In the genomic region with DNA sequence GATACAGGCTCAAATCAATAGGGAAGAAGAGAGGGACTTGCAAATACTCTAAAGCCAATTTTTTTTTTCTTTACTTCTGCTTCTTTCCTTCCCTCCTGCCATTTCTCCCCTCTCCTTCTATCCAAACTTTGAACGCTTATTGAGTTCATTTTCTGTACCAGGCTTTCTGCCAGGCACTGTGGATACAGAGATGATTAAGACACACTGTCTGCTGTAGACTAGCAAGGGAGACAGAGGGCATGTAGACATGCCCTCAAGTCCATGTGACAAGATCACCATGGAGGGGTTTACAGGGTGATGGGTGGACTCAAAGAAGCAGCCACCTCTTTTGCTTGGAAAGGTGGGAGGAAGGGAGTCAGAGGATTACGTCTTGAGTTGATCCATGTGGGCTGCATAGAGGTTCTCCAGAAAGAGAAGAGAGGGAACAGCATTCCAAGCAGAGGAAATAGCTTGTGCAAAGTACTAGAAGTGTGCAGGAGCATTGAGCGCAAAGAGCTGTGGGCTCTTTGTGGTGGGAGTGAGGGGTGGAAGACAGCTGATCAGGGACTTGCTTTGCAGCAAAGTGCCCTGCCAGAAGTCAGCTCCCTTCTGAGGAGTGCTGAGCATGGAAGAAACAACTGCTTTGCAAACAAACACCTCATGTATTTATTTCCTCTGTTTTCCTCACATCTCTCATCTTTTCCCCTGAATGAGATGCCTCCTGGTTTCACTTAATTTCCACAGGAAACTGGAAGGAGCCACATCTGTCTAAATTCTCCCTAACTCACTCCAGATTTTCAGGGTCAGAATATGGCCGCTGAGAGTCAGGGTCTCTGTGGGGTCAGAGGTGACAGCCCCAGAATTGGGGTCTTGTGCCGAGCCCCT, we compare ENCODE assay signal across 17 cellular contexts.
A peak's percentile ranks its signal among the peaks of the same experiment; 100 is the strongest.
DNase-seq lines count a peak whose midpoint lies in the region; ATAC-seq and TF ChIP-seq lines count a peak whose summit lies in the region.
"Had no signal": no experiment of that assay in that cellular context is flagged by ENCODE, and none has a peak within 500 bp of the region (broad histone marks: within the 10 kb centered on the region; RNA-seq: fewer than 3 reads in every experiment).

No MANE protein-coding gene starts in this region.

- H3K4me2 ChIP-seq in MM.1S (ENCODE audit: low read depth, low read length) = no peak overlapping the region

- H3K36me3 ChIP-seq in heart left ventricle = no peaks in the 10 kb centered on the region
- H3K36me3 ChIP-seq in ovary = no peaks in the 10 kb centered on the region
- no peaks in the 10 kb centered on the region for H3K36me3 ChIP-seq in MM.1S (replicated peaks; ENCODE audit: insufficient read depth, low read length)
- H3K36me3 ChIP-seq: Peyer's patch had no signal

- no peaks in the 10 kb centered on the region for H3K9me3 ChIP-seq in heart left ventricle
- no peaks in the 10 kb centered on the region for H3K9me3 ChIP-seq in right cardiac atrium (ENCODE audit: control insufficient read depth, low read length)
- no peaks in the 10 kb centered on the region for H3K9me3 ChIP-seq in ovary
- no peaks in the 10 kb centered on the region for H3K9me3 ChIP-seq in MM.1S (replicated peaks; ENCODE audit: insufficient read depth, low read length)
- H3K9me3 ChIP-seq: Peyer's patch had no signal

- no peaks in the 10 kb centered on the region for H3K9me3 Mint-ChIP-seq in activated naive CD4-positive, alpha-beta T cell treated with anti-CD3 and anti-CD28 coated beads for 36 hours

- H3K4me1 ChIP-seq in heart left ventricle (peaks cover 0 to 49% (median 28%) of the 10 kb centered on the region in 12 donors), right cardiac atrium (ENCODE audit: control insufficient read depth, insufficient read depth, low read length) (peaks cover 17% of the 10 kb centered on the region), ovary (ENCODE audit: insufficient read depth) (peaks cover 26% of the 10 kb centered on the region), MM.1S (ENCODE audit: low read length) (no peaks in the 10 kb centered on the region)
- H3K4me1 ChIP-seq: Peyer's patch had no signal

- 72 to 79% (median 78%) methylated on average over 5 of the region's 5 CpGs for WGBS in heart left ventricle, 4 donors
- 64% methylated on average over 5 of the region's 5 CpGs for WGBS in right cardiac atrium
- WGBS in ovary, 3 donors = 44 to 56% (median 44%) methylated on average over 5 of the region's 5 CpGs

- no peaks in the 10 kb centered on the region for H3K9me2 ChIP-seq in MM.1S (replicated peaks; ENCODE audit: insufficient read depth, low read length)

- ATAC-seq in heart left ventricle = no peak
- ATAC-seq in right cardiac atrium = no peak
- peak; percentile 19 to 22 for ATAC-seq in left cardiac atrium
- ATAC-seq: HCT116 had no signal

- no peak overlapping the region for H2AFZ ChIP-seq in MM.1S (ENCODE audit: low read length)

- CTCF ChIA-PET in activated naive CD4-positive, alpha-beta T cell treated with anti-CD3 and anti-CD28 coated beads for 36 hours (lab: Charles Lee) = no interaction called here

- H3K4me3 ChIP-seq in heart left ventricle (no peak overlapping the region), right cardiac atrium (ENCODE audit: low read length) (no peak overlapping the region), ovary (no peak overlapping the region), MM.1S (ENCODE audit: low read length) (no peak overlapping the region)
- H3K4me3 ChIP-seq: Peyer's patch had no signal

- no peaks in the 10 kb centered on the region for H3K36me3 Mint-ChIP-seq in activated naive CD4-positive, alpha-beta T cell treated with anti-CD3 and anti-CD28 coated beads for 36 hours (ENCODE audit: low read depth)
- H3K36me3 Mint-ChIP-seq: CD14-positive monocyte had no signal

- H3K27me3 Mint-ChIP-seq in activated naive CD4-positive, alpha-beta T cell treated with anti-CD3 and anti-CD28 coated beads for 36 hours (ENCODE audit: low read depth) = peaks cover 7% of the 10 kb centered on the region

- H3K4me3 Mint-ChIP-seq in activated naive CD4-positive, alpha-beta T cell treated with anti-CD3 and anti-CD28 coated beads for 36 hours = no peak overlapping the region
- H3K4me3 Mint-ChIP-seq: CD14-positive monocyte had no signal

- TF ChIP-seq CTCF in heart left ventricle (IDR thresholded peaks at IDR 0.05) (no peak), ovary (IDR thresholded peaks at IDR 0.05) (no peak), MM.1S (IDR thresholded peaks at IDR 0.05; ENCODE audit: low read length) (no peak)

- no peaks in the 10 kb centered on the region for H4K20me1 ChIP-seq in MM.1S (ENCODE audit: insufficient read depth, low read length)

- peak overlapping the region in 7 of 12 donors; percentile 19 to 72 (median 37) for H3K27ac ChIP-seq in heart left ventricle
- H3K27ac ChIP-seq in right cardiac atrium (ENCODE audit: low read length) = no peak overlapping the region
- H3K27ac ChIP-seq in ovary = peak overlapping the region; percentile 41 to 60
- H3K27ac ChIP-seq in MM.1S (ENCODE audit: low read length) = no peak overlapping the region
- H3K27ac ChIP-seq: Peyer's patch had no signal

- no peaks in the 10 kb centered on the region for H3F3A ChIP-seq in MM.1S (ENCODE audit: insufficient read depth, low read length)

- DNase-seq in heart left ventricle = no peak
- no peak for DNase-seq in right cardiac atrium
- no peak for DNase-seq in left cardiac atrium
- DNase-seq in ovary = no peak
- no peak for DNase-seq in DMS114 treated with DMSO at 0.1 percent for 48 hours (lab: John Stamatoyannopoulos, UW; ENCODE audit: unreplicated experiment)
- DNase-seq in activated naive CD4-positive, alpha-beta T cell treated with anti-CD3 and anti-CD28 coated beads for 36 hours = no peak
- no peak for DNase-seq in MM.1S
- no peak for DNase-seq in stimulated activated CD4-positive, alpha-beta T cell treated with anti-CD3 and anti-CD28 coated beads, Interleukin-4, amount 100 ng/mL, for 1 hour
- DNase-seq: COR-L47, Karpas-422, NCI-H1105 treated with DMSO at 0.1 percent for 48 hours, NCI-H1930, NCI-H2171, NCI-H82, Peyer's patch had no signal

- TF ChIP-seq EP300 in ovary (IDR thresholded peaks at IDR 0.05) = no peak

- no peaks in the 10 kb centered on the region for H3K4me1 Mint-ChIP-seq in activated naive CD4-positive, alpha-beta T cell treated with anti-CD3 and anti-CD28 coated beads for 36 hours (ENCODE audit: low read depth)
- H3K4me1 Mint-ChIP-seq: CD14-positive monocyte had no signal

- TF ChIP-seq POLR2A in heart left ventricle (IDR thresholded peaks at IDR 0.05) (no peak), ovary (IDR thresholded peaks at IDR 0.05) (no peak)

- H3K9ac ChIP-seq in MM.1S (ENCODE audit: low read length) = no peak overlapping the region

- no peak overlapping the region for H3K27ac Mint-ChIP-seq in activated naive CD4-positive, alpha-beta T cell treated with anti-CD3 and anti-CD28 coated beads for 36 hours
- H3K27ac Mint-ChIP-seq: CD14-positive monocyte had no signal

- H3K27me3 ChIP-seq in heart left ventricle (no peaks in the 10 kb centered on the region), right cardiac atrium (ENCODE audit: control insufficient read depth, insufficient read depth) (no peaks in the 10 kb centered on the region), ovary (no peaks in the 10 kb centered on the region), MM.1S (replicated peaks; ENCODE audit: insufficient read depth, low read length) (no peaks in the 10 kb centered on the region)
- H3K27me3 ChIP-seq: Peyer's patch had no signal

- intact Hi-C loops in heart left ventricle (cut with DNase I) (no loop called here), right cardiac atrium (cut with DNase I) (no loop called here), left cardiac atrium (cut with DNase I) (no loop called here), ovary (cut with DNase I) (no loop called here)
- intact Hi-C loops in activated naive CD4-positive, alpha-beta T cell treated with anti-CD3 and anti-CD28 coated beads for 36 hours (cut with micrococcal nuclease) = no loop called here

- no peaks in the 10 kb centered on the region for H3K79me2 ChIP-seq in MM.1S (ENCODE audit: low read length)

Comparison
In these comparisons a context has a peak if more than half of its experiments do, and no peak if none do; other contexts are left out.
1. ATAC-seq: peak in left cardiac atrium (2 of 2); none in heart left ventricle (0 of 4) and right cardiac atrium (0 of 2).
2. H3K27ac ChIP-seq: peak in heart left ventricle (7 of 12) and ovary (2 of 2); none in right cardiac atrium (single experiment) and MM.1S (single experiment).